ENCODE assay signal across 15 cellular contexts in genomic region chr7:95828824-95829428, GRCh38. TPM values are rescaled to one million over a fixed set of nuclear protein-coding genes. Genes with fewer than 3 reads are reported as not detected.
"Had no signal": no experiment of that assay in that cellular context is flagged by ENCODE, and none has a peak within 500 bp of the region (broad histone marks: within the 10 kb centered on the region; RNA-seq: fewer than 3 reads in every experiment).

No MANE protein-coding gene starts in this region.

- H3K4me3 ChIP-seq: cardiac muscle cell, dorsolateral prefrontal cortex, heart left ventricle, tibial artery had no signal

- H3K36me3 Mint-ChIP-seq: activated naive CD8-positive, alpha-beta T cell treated with anti-CD3 and anti-CD28 coated beads, Interleukin-2, amount 10 ng/mL, durations not matched to agents 7 days and 5 days; naive B cell; stimulated activated naive B cell treated with anti-CD40 and anti-IgM and Interleukin-4, amounts not matched to agents 10 μg/mL and 1 μg/mL and 100 μg/mL, for 72 hours had no signal

- H3K27me3 ChIP-seq: cardiac muscle cell, dorsolateral prefrontal cortex, heart left ventricle, tibial artery had no signal

- H3K4me1 ChIP-seq: heart left ventricle, tibial artery had no signal

- H3K9me3 Mint-ChIP-seq: activated naive CD8-positive, alpha-beta T cell treated with anti-CD3 and anti-CD28 coated beads, Interleukin-2, amount 10 ng/mL, durations not matched to agents 7 days and 5 days; stimulated activated naive B cell treated with anti-CD40 and anti-IgM and Interleukin-4, amounts not matched to agents 10 μg/mL and 1 μg/mL and 100 μg/mL, for 72 hours had no signal

- H3K4me3 Mint-ChIP-seq: activated CD8-positive, alpha-beta T cell treated with anti-CD3 and anti-CD28 coated beads, Interleukin-2, amount 10 ng/mL, durations not matched to agents 7 days and 5 days; activated naive CD8-positive, alpha-beta T cell treated with anti-CD3 and anti-CD28 coated beads, Interleukin-2, amount 10 ng/mL, durations not matched to agents 7 days and 5 days; endodermal cell; naive B cell; stimulated activated naive B cell treated with anti-CD40 and anti-IgM and Interleukin-4, amounts not matched to agents 10 μg/mL and 1 μg/mL and 100 μg/mL, for 72 hours had no signal

- H3K27ac ChIP-seq: cardiac muscle cell, dorsolateral prefrontal cortex, heart left ventricle, tibial artery had no signal

- H3K36me3 ChIP-seq: cardiac muscle cell, heart left ventricle, tibial artery had no signal

- H3K27me3 Mint-ChIP-seq: naive B cell had no signal

- H3K4me1 Mint-ChIP-seq: activated naive CD8-positive, alpha-beta T cell treated with anti-CD3 and anti-CD28 coated beads, Interleukin-2, amount 10 ng/mL, durations not matched to agents 7 days and 5 days; naive B cell; stimulated activated naive B cell treated with anti-CD40 and anti-IgM and Interleukin-4, amounts not matched to agents 10 μg/mL and 1 μg/mL and 100 μg/mL, for 72 hours had no signal

- H3K9me3 ChIP-seq: heart left ventricle, tibial artery had no signal

- ATAC-seq: activated CD8-positive, alpha-beta T cell treated with anti-CD3 and anti-CD28 coated beads, Interleukin-2, amount 10 ng/mL, durations not matched to agents 7 days and 5 days; heart left ventricle; left lobe of liver; stimulated activated naive B cell treated with anti-CD40 and anti-IgM and Interleukin-4, amounts not matched to agents 10 μg/mL and 1 μg/mL and 100 μg/mL, for 72 hours had no signal

- H3K27ac Mint-ChIP-seq: activated CD8-positive, alpha-beta T cell treated with anti-CD3 and anti-CD28 coated beads, Interleukin-2, amount 10 ng/mL, durations not matched to agents 7 days and 5 days; activated naive CD8-positive, alpha-beta T cell treated with anti-CD3 and anti-CD28 coated beads, Interleukin-2, amount 10 ng/mL, durations not matched to agents 7 days and 5 days; endodermal cell; naive B cell; stimulated activated naive B cell treated with anti-CD40 and anti-IgM and Interleukin-4, amounts not matched to agents 10 μg/mL and 1 μg/mL and 100 μg/mL, for 72 hours had no signal

- DNase-seq: activated CD4-positive, alpha-beta T cell treated with anti-CD3 and anti-CD28 coated beads for 48 hours; activated CD8-positive, alpha-beta memory T cell treated with anti-CD3 and anti-CD28 coated beads, Interleukin-2, amount 50 U/mL, for 4 hours; activated CD8-positive, alpha-beta T cell treated with anti-CD3 and anti-CD28 coated beads, Interleukin-2, amount 10 ng/mL, durations not matched to agents 7 days and 5 days; activated naive CD8-positive, alpha-beta T cell treated with anti-CD3 and anti-CD28 coated beads, Interleukin-2, amount 10 ng/mL, durations not matched to agents 7 days and 5 days; aorta; dorsolateral prefrontal cortex; endodermal cell; heart left ventricle; naive B cell; stimulated activated CD4-positive, alpha-beta T cell treated with anti-CD3 and anti-CD28 coated beads, Interleukin-4, amount 100 ng/mL, for 1 hour; stimulated activated naive B cell treated with anti-CD40 and anti-IgM and Interleukin-4, amounts not matched to agents 10 μg/mL and 1 μg/mL and 100 μg/mL, for 72 hours; T-helper 2 cell; tibial artery had no signal

RNA-seq across cellular contexts. Expression of gene DYNC1I1, which starts 56.6 kb away (rescaled TPM):
- total RNA-seq: activated CD8-positive, alpha-beta T cell treated with anti-CD3 and anti-CD28 coated beads, Interleukin-2, amount 10 ng/mL, durations not matched to agents 7 days and 5 days; activated naive CD8-positive, alpha-beta T cell treated with anti-CD3 and anti-CD28 coated beads, Interleukin-2, amount 10 ng/mL, durations not matched to agents 7 days and 5 days had no signal
